ENCODE assay signal across 27 cellular contexts in the genomic region with DNA sequence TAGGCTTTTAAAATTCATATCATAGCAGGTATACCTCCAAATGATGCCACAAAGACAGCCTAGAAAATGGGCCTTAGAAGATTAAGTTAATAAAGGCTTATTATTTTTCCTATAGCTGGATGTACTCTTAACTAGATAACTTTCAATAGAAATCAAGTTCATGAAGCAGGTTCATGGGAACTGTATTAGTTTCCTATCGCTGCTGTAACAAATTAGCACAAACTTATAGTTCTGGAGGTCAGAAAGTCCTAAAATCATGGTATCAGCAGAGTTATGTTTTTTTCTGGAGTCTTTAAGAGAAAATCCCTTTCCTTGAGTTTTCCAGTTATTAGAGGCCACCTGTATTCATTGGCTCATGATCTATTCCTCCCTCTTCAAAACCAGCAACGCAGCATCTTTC.
"Had no signal": no experiment of that assay in that cellular context is flagged by ENCODE, and none has a peak within 500 bp of the region (broad histone marks: within the 10 kb centered on the region; RNA-seq: fewer than 3 reads in every experiment).

No MANE protein-coding gene starts in this region.

- H3K9me3 ChIP-seq: suprapubic skin, testis, thoracic aorta, thyroid gland, tibial artery, transverse colon, upper lobe of left lung, upper lobe of right lung, uterus, vagina had no signal

- H3K36me3 ChIP-seq: stomach, suprapubic skin, thoracic aorta, thyroid gland, tibial artery, transverse colon, upper lobe of left lung, upper lobe of right lung, uterus, vagina had no signal

- H3K27me3 ChIP-seq: stomach, suprapubic skin, testis, thyroid gland, tibial artery, tibial nerve, transverse colon, upper lobe of left lung, upper lobe of right lung, uterus, vagina had no signal

- DNase-seq: stimulated activated CD4-positive, alpha-beta T cell treated with anti-CD3 and anti-CD28 coated beads, Interleukin-2, amount 100 ng/mL, for 48 hours; stimulated activated CD4-positive, alpha-beta T cell treated with anti-CD3 and anti-CD28 coated beads, Interleukin-4, amount 100 ng/mL, for 1 hour; stimulated activated CD4-positive, alpha-beta T cell treated with anti-CD3 and anti-CD28 coated beads, Interleukin-4, amount 100 ng/mL, for 24 hours; stimulated activated CD4-positive, alpha-beta T cell treated with anti-CD3 and anti-CD28 coated beads, Interleukin-4, amount 100 ng/mL, for 4 hours; stimulated activated CD8-positive, alpha-beta memory T cell treated with anti-CD3 and anti-CD28 coated beads, Interleukin-4, amount 100 ng/mL, for 48 hours; stimulated activated naive B cell treated with anti-CD40 and anti-IgM and Interleukin-4, amounts not matched to agents 10 μg/mL and 1 μg/mL and 100 μg/mL, for 72 hours; stimulated activated naive CD4-positive, alpha-beta T cell; stimulated activated naive CD4-positive, alpha-beta T cell treated with Interleukin-2 at 50 U/mL for 16 hours; stimulated activated naive CD8-positive, alpha-beta T cell treated with anti-CD3 and anti-CD28 coated beads, Interleukin-15, amount 100 ng/mL, for 72 hours; stimulated activated naive CD8-positive, alpha-beta T cell treated with anti-CD3 and anti-CD28 coated beads, Interleukin-15, Interleukin-2, amounts not matched to agents 100 U/mL and 50 U/mL, for 24 hours; stomach; substantia nigra; testis; thyroid gland; tibial artery; transverse colon; trophoblast cell; upper lobe of left lung; upper lobe of right lung; uterus had no signal

- ATAC-seq: stimulated activated effector memory CD8-positive, alpha-beta T cell treated with anti-CD3 and anti-CD28 coated beads, Interleukin-12 subunit alpha, Interleukin-12 subunit beta, amount 100 ng/mL, for 72 hours; stimulated activated memory B cell treated with anti-CD40 and anti-IgM and Interleukin-4, amounts not matched to agents 10 μg/mL and 1 μg/mL and 100 μg/mL, for 72 hours; stimulated activated naive B cell treated with anti-CD40 and anti-IgM and Interleukin-4, amounts not matched to agents 10 μg/mL and 1 μg/mL and 100 μg/mL, for 72 hours; stimulated activated naive CD8-positive, alpha-beta T cell treated with anti-CD3 and anti-CD28 coated beads, Interleukin-15, amount 100 ng/mL, for 72 hours; stimulated activated naive CD8-positive, alpha-beta T cell treated with anti-CD3 and anti-CD28 coated beads, Interleukin-15, Interleukin-2, amounts not matched to agents 100 U/mL and 50 U/mL, for 24 hours; upper lobe of right lung had no signal

- H3K4me1 ChIP-seq: testis, upper lobe of right lung, uterus had no signal

- H3K4me3 ChIP-seq: stomach, suprapubic skin, testis, thoracic aorta, thyroid gland, tibial artery, tibial nerve, transverse colon, upper lobe of left lung, upper lobe of right lung, uterus, vagina had no signal

- FAIRE-seq: urothelium cell line had no signal

- H3K27ac ChIP-seq: stomach, suprapubic skin, testis, thoracic aorta, thyroid gland, tibial artery, tibial nerve, transverse colon, upper lobe of left lung, upper lobe of right lung, uterus, vagina had no signal
